1 cellular context compared by ENCODE assay signal in genomic region chr10:98414932-98415709, GRCh38.
A peak's percentile ranks its signal among the peaks of the same experiment; 100 is the strongest.
TF ChIP-seq lines count a peak whose summit lies in the region.

Gene PYROXD2, minus strand, starts transcription at chr10:98415182. Its CDS starts 47 bp downstream, at chr10:98415135.

TF ChIP-seq in HepG2, 621 proteins besides CTCF, POLR2A, EP300 and RAD21 (continued from another document and continues in another):
- TF ChIP-seq AGO1 (IDR thresholded peaks at IDR 0.05; ENCODE audit: low read depth, low read length, poor library complexity, severe bottlenecking), result peak; percentile 80
- TF ChIP-seq ZNF75D (CRISPR knock-in tag; IDR thresholded peaks at IDR 0.05; ENCODE audit: borderline replicate concordance), result no peak
- TF ChIP-seq MED13 (CRISPR knock-in tag; IDR thresholded peaks at IDR 0.05), result 0 out of 2 replicates have a peak, but pooled peaks have one; percentile 54
- no peak for TF ChIP-seq CENPT (CRISPR knock-in tag; IDR thresholded peaks at IDR 0.05; ENCODE audit: low read depth)
- peak; percentile 83; the same call in 1 of the 2 replicates for TF ChIP-seq CAMTA2 (CRISPR knock-in tag; IDR thresholded peaks at IDR 0.05; ENCODE audit: borderline replicate concordance)
- 0 out of 2 replicates have a peak, but pooled peaks have one; percentile 45 for TF ChIP-seq MEIS2 (CRISPR knock-in tag; IDR thresholded peaks at IDR 0.05)
- peak; percentile 41; the same call in 1 of the 2 replicates for TF ChIP-seq ZNF556 (CRISPR knock-in tag; IDR thresholded peaks at IDR 0.05; ENCODE audit: borderline replicate concordance)
- TF ChIP-seq ZNF20 (CRISPR knock-in tag; IDR thresholded peaks at IDR 0.05), result no peak
- peak; percentile 20; the same call in 1 of the 2 replicates for TF ChIP-seq ARID2 (CRISPR knock-in tag; IDR thresholded peaks at IDR 0.05; ENCODE audit: borderline replicate concordance)
- peak; percentile 59 for TF ChIP-seq IRF9 (CRISPR knock-in tag; IDR thresholded peaks at IDR 0.05; ENCODE audit: borderline replicate concordance)
- TF ChIP-seq MXI1 (IDR thresholded peaks at IDR 0.05; ENCODE audit: borderline replicate concordance, low read depth, low read length), result peak; percentile 58; the same call in 1 of the 3 replicates
- peak; percentile 71; the same call in 1 of the 2 replicates for TF ChIP-seq ZNF337 (CRISPR knock-in tag; IDR thresholded peaks at IDR 0.05; ENCODE audit: borderline replicate concordance, low read depth)
- TF ChIP-seq ZNF430 (CRISPR knock-in tag; IDR thresholded peaks at IDR 0.05), result peak; percentile 70; the same call in 1 of the 2 replicates
- TF ChIP-seq ZNF350 (CRISPR knock-in tag; IDR thresholded peaks at IDR 0.05; ENCODE audit: borderline replicate concordance, low read depth), result peak; percentile 62; the same call in 1 of the 2 replicates
- peak; percentile 65; the same call in 1 of the 2 replicates for TF ChIP-seq ZNF747 (CRISPR knock-in tag; IDR thresholded peaks at IDR 0.05; ENCODE audit: borderline replicate concordance)
- TF ChIP-seq ZNF619 (CRISPR knock-in tag; IDR thresholded peaks at IDR 0.05), result no peak
- peak; percentile 42; the same call in 1 of the 2 replicates for TF ChIP-seq ZHX1 (CRISPR knock-in tag; IDR thresholded peaks at IDR 0.05; ENCODE audit: low read depth)
- TF ChIP-seq ZNF253 (CRISPR knock-in tag; IDR thresholded peaks at IDR 0.05; ENCODE audit: borderline replicate concordance), result no peak
- peak; percentile 95 for TF ChIP-seq PATZ1 (CRISPR knock-in tag; IDR thresholded peaks at IDR 0.05)
- TF ChIP-seq SYNCRIP (IDR thresholded peaks at IDR 0.05; ENCODE audit: insufficient read depth, low read depth, low read length), result no peak
- peak; percentile 86 for TF ChIP-seq ZFP91 (CRISPR knock-in tag; IDR thresholded peaks at IDR 0.05; ENCODE audit: borderline replicate concordance)
- TF ChIP-seq PRMT3 (CRISPR knock-in tag; IDR thresholded peaks at IDR 0.05; ENCODE audit: borderline replicate concordance, low read depth), result peak; percentile 88; the same call in 1 of the 2 replicates
- peak; percentile 72; the same call in 1 of the 2 replicates for TF ChIP-seq ZNF766 (CRISPR knock-in tag; IDR thresholded peaks at IDR 0.05; ENCODE audit: borderline replicate concordance)
- TF ChIP-seq FOXA3 (CRISPR knock-in tag; IDR thresholded peaks at IDR 0.05), result peak; percentile 34; the same call in 1 of the 2 replicates
- TF ChIP-seq ZNF407 (CRISPR knock-in tag; IDR thresholded peaks at IDR 0.05; ENCODE audit: not compliant biosample characterization), result no peak
- peak; percentile 40; the same call in 1 of the 2 replicates for TF ChIP-seq ISL2 (CRISPR knock-in tag; IDR thresholded peaks at IDR 0.05)
- TF ChIP-seq ZNF292 (CRISPR knock-in tag; IDR thresholded peaks at IDR 0.05; ENCODE audit: borderline replicate concordance, low read depth), result peak; percentile 68; the same call in 1 of the 2 replicates
- TF ChIP-seq SP1 (IDR thresholded peaks at IDR 0.05), result no peak
- peak; percentile 35; the same call in 1 of the 2 replicates for TF ChIP-seq SP1 (CRISPR knock-in tag; IDR thresholded peaks at IDR 0.05)
- no peak for TF ChIP-seq ATM (IDR thresholded peaks at IDR 0.05; ENCODE audit: borderline replicate concordance)
- 0 out of 2 replicates have a peak, but pooled peaks have one; percentile 38 for TF ChIP-seq NFKB2 (CRISPR knock-in tag; IDR thresholded peaks at IDR 0.05; ENCODE audit: borderline replicate concordance)
- no peak for TF ChIP-seq SOX6 (IDR thresholded peaks at IDR 0.05)
- 0 out of 2 replicates have a peak, but pooled peaks have one; percentile 25 for TF ChIP-seq SOX6 (CRISPR knock-in tag; IDR thresholded peaks at IDR 0.05)
- peak; percentile 86 for TF ChIP-seq ZMYM4 (CRISPR knock-in tag; IDR thresholded peaks at IDR 0.05)
- no peak for TF ChIP-seq AHDC1 (CRISPR knock-in tag; IDR thresholded peaks at IDR 0.05; ENCODE audit: borderline replicate concordance)
- TF ChIP-seq ARHGAP35 (CRISPR knock-in tag; IDR thresholded peaks at IDR 0.05; ENCODE audit: borderline replicate concordance), result no peak
- no peak for TF ChIP-seq HCFC1 (IDR thresholded peaks at IDR 0.05; ENCODE audit: low read depth, low read length)
